Comparison of ENCODE assay signal across 9 cellular contexts in the genomic region with DNA sequence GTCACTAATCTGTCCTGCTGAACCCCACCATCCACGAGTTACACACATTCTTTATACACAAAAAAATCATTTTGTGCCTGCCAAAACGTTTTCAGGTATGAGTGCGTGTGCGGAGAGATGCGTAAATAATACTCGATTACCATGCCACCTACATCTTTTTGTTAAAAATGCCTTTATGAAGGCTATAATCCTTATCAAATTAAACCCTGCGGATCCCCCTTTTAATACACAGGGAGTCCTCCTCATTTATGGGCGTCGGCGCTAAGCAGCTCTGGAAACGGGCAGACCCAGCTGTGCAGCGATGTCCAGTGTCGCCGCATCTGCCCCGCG.
A peak's percentile ranks its signal among the peaks of the same experiment; 100 is the strongest.
DNase-seq lines count a peak whose midpoint lies in the region; ATAC-seq and TF ChIP-seq lines count a peak whose summit lies in the region.
"Had no signal": no experiment of that assay in that cellular context is flagged by ENCODE, and none has a peak within 500 bp of the region (broad histone marks: within the 10 kb centered on the region; RNA-seq: fewer than 3 reads in every experiment).

No MANE protein-coding gene starts in this region.

- H3K9me3 ChIP-seq in effector memory CD4-positive, alpha-beta T cell (ENCODE audit: control insufficient read depth, low read length), result no peaks in the 10 kb centered on the region

- no peaks in the 10 kb centered on the region for H3K36me3 Mint-ChIP-seq in neural crest cell (ENCODE audit: low read depth)

- ATAC-seq in GM19328 (IDR thresholded peaks at IDR 0.05; ENCODE audit: unreplicated experiment) (no peak), HG03520 (IDR thresholded peaks at IDR 0.05; ENCODE audit: unreplicated experiment) (no peak)

- no peaks in the 10 kb centered on the region for H3K9me3 Mint-ChIP-seq in neural crest cell

- H3K27me3 ChIP-seq in H7 (ENCODE audit: control insufficient read depth, insufficient read depth, low read length), result peaks cover 84% of the 10 kb centered on the region
- peaks cover 33% of the 10 kb centered on the region for H3K27me3 ChIP-seq in effector memory CD4-positive, alpha-beta T cell (replicated peaks; ENCODE audit: control insufficient read depth, insufficient read depth, low read length, poor library complexity, severe bottlenecking)

- H3K4me1 ChIP-seq in effector memory CD4-positive, alpha-beta T cell (ENCODE audit: control insufficient read depth, insufficient read depth, low read length, poor library complexity, severe bottlenecking), result peaks cover 11% of the 10 kb centered on the region

- H3K27ac ChIP-seq in effector memory CD4-positive, alpha-beta T cell (ENCODE audit: insufficient read depth, low read length, poor library complexity, severe bottlenecking), result no peak overlapping the region

- H3K36me3 ChIP-seq in H7 (replicated peaks; ENCODE audit: control insufficient read depth, insufficient read depth, low read length), result no peaks in the 10 kb centered on the region
- no peaks in the 10 kb centered on the region for H3K36me3 ChIP-seq in effector memory CD4-positive, alpha-beta T cell (ENCODE audit: control insufficient read depth, insufficient read depth, low read length)

- peaks cover 95% of the 10 kb centered on the region for H3K27me3 Mint-ChIP-seq in neural crest cell (ENCODE audit: low read depth)

- no peak for TF ChIP-seq CTCF in neural crest cell (conservative IDR thresholded peaks at IDR 0.05)

- H3K4me3 ChIP-seq in H7 (ENCODE audit: insufficient read depth, low read depth, low read length), result peak overlapping the region; percentile 40; the same call in 1 of the 2 replicates
- peak overlapping the region; percentile 35 for H3K4me3 ChIP-seq in effector memory CD4-positive, alpha-beta T cell (ENCODE audit: insufficient read depth, low read depth, low read length, poor library complexity, severe bottlenecking)

- peak overlapping the region; percentile 88 for H3K4me3 Mint-ChIP-seq in neural crest cell

- DNase-seq in AG20443 (ENCODE audit: low spot score) (peak; percentile 24), H7 (no peak), neural crest cell (ENCODE audit: low read depth, low spot score) (no peak), GM19240 (ENCODE audit: insufficient read length, low spot score) (no peak)
- DNase-seq in effector memory CD4-positive, alpha-beta T cell, result no peak
- no peak for DNase-seq in activated CD4-positive, CD25-positive, alpha-beta regulatory T cell (lab: John Stamatoyannopoulos, UW)
- DNase-seq: HCEC 1CT had no signal

- H3K27ac Mint-ChIP-seq in neural crest cell (ENCODE audit: unreplicated experiment), result no peak overlapping the region

- peaks cover 19% of the 10 kb centered on the region for H3K4me1 Mint-ChIP-seq in neural crest cell
